ENCODE assay signal across 1 cellular context in the genomic region with DNA sequence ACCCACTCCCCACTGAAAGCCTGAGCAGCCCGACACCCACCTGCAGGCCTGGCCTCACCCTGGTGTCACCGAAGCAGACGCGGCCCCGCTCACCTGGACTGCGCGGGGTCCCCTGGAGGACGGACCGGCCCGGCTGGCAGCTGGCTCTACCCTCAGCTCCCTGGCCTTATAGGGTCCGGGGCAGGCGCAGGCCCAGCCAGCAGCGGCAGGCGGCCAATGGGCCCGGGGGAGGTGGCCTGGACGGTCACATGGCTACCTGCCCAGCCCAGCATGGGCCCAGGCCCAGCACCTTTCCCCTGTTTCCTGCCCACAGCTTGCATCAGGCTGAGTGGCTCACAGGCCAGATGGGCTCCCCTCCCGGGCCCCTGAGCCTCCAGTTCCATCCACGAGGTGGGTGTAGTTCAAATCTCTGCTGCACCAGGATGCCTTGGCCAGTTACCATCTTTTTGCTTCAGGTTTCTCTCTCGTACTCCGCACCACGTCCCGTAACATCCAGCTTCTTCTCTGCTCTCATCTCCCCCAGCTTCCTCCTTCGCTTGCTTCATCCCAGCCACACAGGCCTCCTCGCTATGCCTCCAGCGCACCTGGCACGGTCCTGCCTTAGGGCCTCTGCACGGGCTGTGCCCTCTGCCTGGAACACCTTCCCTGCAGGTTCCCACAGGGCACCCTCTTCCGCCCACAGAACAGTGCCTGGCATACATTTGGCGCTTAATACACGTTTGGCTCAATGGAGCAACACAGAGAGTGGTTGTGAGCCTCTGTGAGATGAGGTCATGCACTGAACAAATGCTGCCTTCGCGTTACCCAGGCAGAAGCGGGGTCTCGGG.
TF ChIP-seq lines count a peak whose summit lies in the region.

A gene with protein sequence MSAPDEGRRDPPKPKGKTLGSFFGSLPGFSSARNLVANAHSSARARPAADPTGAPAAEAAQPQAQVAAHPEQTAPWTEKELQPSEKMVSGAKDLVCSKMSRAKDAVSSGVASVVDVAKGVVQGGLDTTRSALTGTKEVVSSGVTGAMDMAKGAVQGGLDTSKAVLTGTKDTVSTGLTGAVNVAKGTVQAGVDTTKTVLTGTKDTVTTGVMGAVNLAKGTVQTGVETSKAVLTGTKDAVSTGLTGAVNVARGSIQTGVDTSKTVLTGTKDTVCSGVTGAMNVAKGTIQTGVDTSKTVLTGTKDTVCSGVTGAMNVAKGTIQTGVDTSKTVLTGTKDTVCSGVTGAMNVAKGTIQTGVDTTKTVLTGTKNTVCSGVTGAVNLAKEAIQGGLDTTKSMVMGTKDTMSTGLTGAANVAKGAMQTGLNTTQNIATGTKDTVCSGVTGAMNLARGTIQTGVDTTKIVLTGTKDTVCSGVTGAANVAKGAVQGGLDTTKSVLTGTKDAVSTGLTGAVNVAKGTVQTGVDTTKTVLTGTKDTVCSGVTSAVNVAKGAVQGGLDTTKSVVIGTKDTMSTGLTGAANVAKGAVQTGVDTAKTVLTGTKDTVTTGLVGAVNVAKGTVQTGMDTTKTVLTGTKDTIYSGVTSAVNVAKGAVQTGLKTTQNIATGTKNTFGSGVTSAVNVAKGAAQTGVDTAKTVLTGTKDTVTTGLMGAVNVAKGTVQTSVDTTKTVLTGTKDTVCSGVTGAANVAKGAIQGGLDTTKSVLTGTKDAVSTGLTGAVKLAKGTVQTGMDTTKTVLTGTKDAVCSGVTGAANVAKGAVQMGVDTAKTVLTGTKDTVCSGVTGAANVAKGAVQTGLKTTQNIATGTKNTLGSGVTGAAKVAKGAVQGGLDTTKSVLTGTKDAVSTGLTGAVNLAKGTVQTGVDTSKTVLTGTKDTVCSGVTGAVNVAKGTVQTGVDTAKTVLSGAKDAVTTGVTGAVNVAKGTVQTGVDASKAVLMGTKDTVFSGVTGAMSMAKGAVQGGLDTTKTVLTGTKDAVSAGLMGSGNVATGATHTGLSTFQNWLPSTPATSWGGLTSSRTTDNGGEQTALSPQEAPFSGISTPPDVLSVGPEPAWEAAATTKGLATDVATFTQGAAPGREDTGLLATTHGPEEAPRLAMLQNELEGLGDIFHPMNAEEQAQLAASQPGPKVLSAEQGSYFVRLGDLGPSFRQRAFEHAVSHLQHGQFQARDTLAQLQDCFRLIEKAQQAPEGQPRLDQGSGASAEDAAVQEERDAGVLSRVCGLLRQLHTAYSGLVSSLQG (N-terminal part only) (minus strand): TSS at position 142 of the 827 bp plus-strand sequence. CDS start 214 bp downstream, outside the sequence.

TF ChIP-seq in HepG2, 621 proteins besides CTCF, POLR2A, EP300 and RAD21 (continued from another document and continues in another):
- TF ChIP-seq, protein P1, sequence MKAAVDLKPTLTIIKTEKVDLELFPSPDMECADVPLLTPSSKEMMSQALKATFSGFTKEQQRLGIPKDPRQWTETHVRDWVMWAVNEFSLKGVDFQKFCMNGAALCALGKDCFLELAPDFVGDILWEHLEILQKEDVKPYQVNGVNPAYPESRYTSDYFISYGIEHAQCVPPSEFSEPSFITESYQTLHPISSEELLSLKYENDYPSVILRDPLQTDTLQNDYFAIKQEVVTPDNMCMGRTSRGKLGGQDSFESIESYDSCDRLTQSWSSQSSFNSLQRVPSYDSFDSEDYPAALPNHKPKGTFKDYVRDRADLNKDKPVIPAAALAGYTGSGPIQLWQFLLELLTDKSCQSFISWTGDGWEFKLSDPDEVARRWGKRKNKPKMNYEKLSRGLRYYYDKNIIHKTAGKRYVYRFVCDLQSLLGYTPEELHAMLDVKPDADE (CRISPR knock-in tag; IDR thresholded peaks at IDR 0.05): no peak
- TF ChIP-seq, protein P2, sequence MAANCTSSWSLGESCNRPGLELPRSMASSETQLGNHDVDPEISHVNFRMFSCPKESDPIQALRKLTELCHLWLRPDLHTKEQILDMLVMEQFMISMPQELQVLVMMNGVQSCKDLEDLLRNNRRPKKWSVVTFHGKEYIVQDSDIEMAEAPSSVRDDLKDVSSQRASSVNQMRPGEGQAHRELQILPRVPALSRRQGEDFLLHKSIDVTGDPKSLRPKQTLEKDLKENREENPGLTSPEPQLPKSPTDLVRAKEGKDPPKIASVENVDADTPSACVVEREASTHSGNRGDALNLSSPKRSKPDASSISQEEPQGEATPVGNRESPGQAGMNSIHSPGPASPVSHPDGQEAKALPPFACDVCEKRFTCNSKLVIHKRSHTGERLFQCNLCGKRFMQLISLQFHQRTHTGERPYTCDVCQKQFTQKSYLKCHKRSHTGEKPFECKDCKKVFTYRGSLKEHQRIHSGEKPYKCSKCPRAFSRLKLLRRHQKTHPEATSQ (CRISPR knock-in tag; IDR thresholded peaks at IDR 0.05; ENCODE audit: borderline replicate concordance): no peak
- TF ChIP-seq NFE2L2 (IDR thresholded peaks at IDR 0.05; ENCODE audit: low read length) (no peak), MTA3 (CRISPR knock-in tag; IDR thresholded peaks at IDR 0.05) (no peak), NFKB2 (CRISPR knock-in tag; IDR thresholded peaks at IDR 0.05; ENCODE audit: borderline replicate concordance) (no peak), RFXANK (CRISPR knock-in tag; IDR thresholded peaks at IDR 0.05) (no peak), KLF16 (CRISPR knock-in tag; IDR thresholded peaks at IDR 0.05) (no peak; a peak in 1 of 4 replicates), NFYC (CRISPR knock-in tag; IDR thresholded peaks at IDR 0.05) (0 out of 2 replicates have a peak, but pooled peaks have one; percentile 20), ZNF775 (CRISPR knock-in tag; IDR thresholded peaks at IDR 0.05; ENCODE audit: borderline replicate concordance) (no peak), ZNF607 (CRISPR knock-in tag; IDR thresholded peaks at IDR 0.05; ENCODE audit: borderline replicate concordance) (no peak), ZNF629 (CRISPR knock-in tag; conservative IDR thresholded peaks at IDR 0.05) (no peak), ZNF883 (CRISPR knock-in tag; IDR thresholded peaks at IDR 0.05; ENCODE audit: not compliant biosample characterization) (no peak), FOSL2 (CRISPR knock-in tag; IDR thresholded peaks at IDR 0.05) (no peak), SRSF1 (optimal IDR thresholded peaks at IDR 0.05; ENCODE audit: low read depth, low read length) (no peak), MXD4 (CRISPR knock-in tag; IDR thresholded peaks at IDR 0.05) (peak; percentile 48; the same call in 1 of the 2 replicates), MBD4 (IDR thresholded peaks at IDR 0.05; ENCODE audit: borderline replicate concordance, low read length) (no peak), ZNF407 (CRISPR knock-in tag; IDR thresholded peaks at IDR 0.05; ENCODE audit: not compliant biosample characterization) (no peak)
- TF ChIP-seq, protein P3, sequence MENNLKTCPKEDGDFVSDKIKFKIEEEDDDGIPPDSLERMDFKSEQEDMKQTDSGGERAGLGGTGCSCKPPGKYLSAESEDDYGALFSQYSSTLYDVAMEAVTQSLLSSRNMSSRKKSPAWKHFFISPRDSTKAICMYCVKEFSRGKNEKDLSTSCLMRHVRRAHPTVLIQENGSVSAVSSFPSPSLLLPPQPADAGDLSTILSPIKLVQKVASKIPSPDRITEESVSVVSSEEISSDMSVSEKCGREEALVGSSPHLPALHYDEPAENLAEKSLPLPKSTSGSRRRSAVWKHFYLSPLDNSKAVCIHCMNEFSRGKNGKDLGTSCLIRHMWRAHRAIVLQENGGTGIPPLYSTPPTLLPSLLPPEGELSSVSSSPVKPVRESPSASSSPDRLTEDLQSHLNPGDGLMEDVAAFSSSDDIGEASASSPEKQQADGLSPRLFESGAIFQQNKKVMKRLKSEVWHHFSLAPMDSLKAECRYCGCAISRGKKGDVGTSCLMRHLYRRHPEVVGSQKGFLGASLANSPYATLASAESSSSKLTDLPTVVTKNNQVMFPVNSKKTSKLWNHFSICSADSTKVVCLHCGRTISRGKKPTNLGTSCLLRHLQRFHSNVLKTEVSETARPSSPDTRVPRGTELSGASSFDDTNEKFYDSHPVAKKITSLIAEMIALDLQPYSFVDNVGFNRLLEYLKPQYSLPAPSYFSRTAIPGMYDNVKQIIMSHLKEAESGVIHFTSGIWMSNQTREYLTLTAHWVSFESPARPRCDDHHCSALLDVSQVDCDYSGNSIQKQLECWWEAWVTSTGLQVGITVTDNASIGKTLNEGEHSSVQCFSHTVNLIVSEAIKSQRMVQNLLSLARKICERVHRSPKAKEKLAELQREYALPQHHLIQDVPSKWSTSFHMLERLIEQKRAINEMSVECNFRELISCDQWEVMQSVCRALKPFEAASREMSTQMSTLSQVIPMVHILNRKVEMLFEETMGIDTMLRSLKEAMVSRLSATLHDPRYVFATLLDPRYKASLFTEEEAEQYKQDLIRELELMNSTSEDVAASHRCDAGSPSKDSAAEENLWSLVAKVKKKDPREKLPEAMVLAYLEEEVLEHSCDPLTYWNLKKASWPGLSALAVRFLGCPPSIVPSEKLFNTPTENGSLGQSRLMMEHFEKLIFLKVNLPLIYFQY (CRISPR knock-in tag; IDR thresholded peaks at IDR 0.05; ENCODE audit: borderline replicate concordance): peak; percentile 88; the same call in 1 of the 2 replicates
- TF ChIP-seq, protein P4, sequence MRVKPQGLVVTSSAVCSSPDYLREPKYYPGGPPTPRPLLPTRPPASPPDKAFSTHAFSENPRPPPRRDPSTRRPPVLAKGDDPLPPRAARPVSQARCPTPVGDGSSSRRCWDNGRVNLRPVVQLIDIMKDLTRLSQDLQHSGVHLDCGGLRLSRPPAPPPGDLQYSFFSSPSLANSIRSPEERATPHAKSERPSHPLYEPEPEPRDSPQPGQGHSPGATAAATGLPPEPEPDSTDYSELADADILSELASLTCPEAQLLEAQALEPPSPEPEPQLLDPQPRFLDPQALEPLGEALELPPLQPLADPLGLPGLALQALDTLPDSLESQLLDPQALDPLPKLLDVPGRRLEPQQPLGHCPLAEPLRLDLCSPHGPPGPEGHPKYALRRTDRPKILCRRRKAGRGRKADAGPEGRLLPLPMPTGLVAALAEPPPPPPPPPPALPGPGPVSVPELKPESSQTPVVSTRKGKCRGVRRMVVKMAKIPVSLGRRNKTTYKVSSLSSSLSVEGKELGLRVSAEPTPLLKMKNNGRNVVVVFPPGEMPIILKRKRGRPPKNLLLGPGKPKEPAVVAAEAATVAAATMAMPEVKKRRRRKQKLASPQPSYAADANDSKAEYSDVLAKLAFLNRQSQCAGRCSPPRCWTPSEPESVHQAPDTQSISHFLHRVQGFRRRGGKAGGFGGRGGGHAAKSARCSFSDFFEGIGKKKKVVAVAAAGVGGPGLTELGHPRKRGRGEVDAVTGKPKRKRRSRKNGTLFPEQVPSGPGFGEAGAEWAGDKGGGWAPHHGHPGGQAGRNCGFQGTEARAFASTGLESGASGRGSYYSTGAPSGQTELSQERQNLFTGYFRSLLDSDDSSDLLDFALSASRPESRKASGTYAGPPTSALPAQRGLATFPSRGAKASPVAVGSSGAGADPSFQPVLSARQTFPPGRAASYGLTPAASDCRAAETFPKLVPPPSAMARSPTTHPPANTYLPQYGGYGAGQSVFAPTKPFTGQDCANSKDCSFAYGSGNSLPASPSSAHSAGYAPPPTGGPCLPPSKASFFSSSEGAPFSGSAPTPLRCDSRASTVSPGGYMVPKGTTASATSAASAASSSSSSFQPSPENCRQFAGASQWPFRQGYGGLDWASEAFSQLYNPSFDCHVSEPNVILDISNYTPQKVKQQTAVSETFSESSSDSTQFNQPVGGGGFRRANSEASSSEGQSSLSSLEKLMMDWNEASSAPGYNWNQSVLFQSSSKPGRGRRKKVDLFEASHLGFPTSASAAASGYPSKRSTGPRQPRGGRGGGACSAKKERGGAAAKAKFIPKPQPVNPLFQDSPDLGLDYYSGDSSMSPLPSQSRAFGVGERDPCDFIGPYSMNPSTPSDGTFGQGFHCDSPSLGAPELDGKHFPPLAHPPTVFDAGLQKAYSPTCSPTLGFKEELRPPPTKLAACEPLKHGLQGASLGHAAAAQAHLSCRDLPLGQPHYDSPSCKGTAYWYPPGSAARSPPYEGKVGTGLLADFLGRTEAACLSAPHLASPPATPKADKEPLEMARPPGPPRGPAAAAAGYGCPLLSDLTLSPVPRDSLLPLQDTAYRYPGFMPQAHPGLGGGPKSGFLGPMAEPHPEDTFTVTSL (CRISPR knock-in tag; IDR thresholded peaks at IDR 0.05; ENCODE audit: borderline replicate concordance): no peak
